15 cellular contexts compared by ENCODE assay signal in genomic region chr5:15425802-15426201, GRCh38.
DNase-seq lines count a peak whose midpoint lies in the region; ATAC-seq and TF ChIP-seq lines count a peak whose summit lies in the region.
"Had no signal": no experiment of that assay in that cellular context is flagged by ENCODE, and none has a peak within 500 bp of the region (broad histone marks: within the 10 kb centered on the region; RNA-seq: fewer than 3 reads in every experiment).

No MANE protein-coding gene starts in this region.

- H3K9me3 ChIP-seq in left ventricle myocardium inferior (replicated peaks), result no peaks in the 10 kb centered on the region
- peaks cover 0 to 7% (median 0%) of the 10 kb centered on the region in 11 donors for H3K9me3 ChIP-seq in heart right ventricle
- H3K9me3 ChIP-seq in iPS-18a (ENCODE audit: control insufficient read depth, low read depth, low read length), result no peaks in the 10 kb centered on the region
- H3K9me3 ChIP-seq: neutrophil, tibial nerve had no signal

- H3K4me1 Mint-ChIP-seq in osteocyte (ENCODE audit: unreplicated experiment), result peaks cover 12% of the 10 kb centered on the region

- H3K4me3 ChIP-seq in left ventricle myocardium inferior (peak overlapping the region; percentile 12), heart right ventricle (peak overlapping the region in 5 of 10 donors; percentile 5 to 17 (median 14)), iPS-18a (ENCODE audit: low read length) (no peak overlapping the region)
- H3K4me3 ChIP-seq: cardiac muscle cell had no signal

- H3K9ac ChIP-seq in iPS-18a (ENCODE audit: low read length), result peak overlapping the region; percentile 18

- H3K36me3 ChIP-seq in left ventricle myocardium inferior, result no peaks in the 10 kb centered on the region
- H3K36me3 ChIP-seq in heart right ventricle, result no peaks in the 10 kb centered on the region
- H3K36me3 ChIP-seq in iPS-18a (ENCODE audit: control insufficient read depth, low read depth, low read length), result no peaks in the 10 kb centered on the region
- H3K36me3 ChIP-seq: cardiac muscle cell, neutrophil, tibial nerve had no signal

- peak overlapping the region; percentile 5 for H3K27ac ChIP-seq in left ventricle myocardium inferior (replicated peaks)
- H3K27ac ChIP-seq in heart right ventricle, result no peak overlapping the region
- H3K27ac ChIP-seq in iPS-18a (ENCODE audit: low read length), result no peak overlapping the region
- H3K27ac ChIP-seq: cardiac muscle cell, neutrophil, VCaP had no signal

- TF ChIP-seq CTCF in left ventricle myocardium inferior (IDR thresholded peaks at IDR 0.05; ENCODE audit: borderline replicate concordance) (no peak), heart right ventricle (IDR thresholded peaks at IDR 0.05) (no peak), osteocyte (IDR thresholded peaks at IDR 0.05) (no peak), GM13977 (IDR thresholded peaks at IDR 0.05; ENCODE audit: extremely low read depth, insufficient read depth, missing control alignments) (no peak)

- peak overlapping the region; percentile 66 for H3K4me3 Mint-ChIP-seq in osteocyte (ENCODE audit: unreplicated experiment)

- no peak for ATAC-seq in heart right ventricle
- ATAC-seq: Panc1 had no signal

- 25 to 27% methylated on average over 5 of the region's 5 CpGs for WGBS in heart right ventricle, 2 donors

- DNase-seq in left ventricle myocardium inferior, result no peak
- DNase-seq in heart right ventricle, result no peak
- no peak for DNase-seq in osteocyte (ENCODE audit: extremely low spot score, unreplicated experiment)
- no peak for DNase-seq in effector CD4-positive, alpha-beta T cell
- DNase-seq in cortex of kidney (lab: John Stamatoyannopoulos, UW), result no peak
- no peak for DNase-seq in GM13977 (ENCODE audit: low spot score)
- no peak for DNase-seq in H4 (ENCODE audit: low spot score)
- DNase-seq: NCI-H2081, NCI-H748 treated with DMSO at 0.1 percent for 48 hours had no signal

- in situ Hi-C loops in GM13977 (cut with MboI; ENCODE audit: low pct_unique_long_range_greater_than_20kb, low sequenced_read_pairs, unreplicated experiment), result no loop called here

- no peaks in the 10 kb centered on the region for H3K9me3 Mint-ChIP-seq in osteocyte (ENCODE audit: unreplicated experiment)

- H3K27ac Mint-ChIP-seq in osteocyte (ENCODE audit: unreplicated experiment), result no peak overlapping the region

- no peaks in the 10 kb centered on the region for H3K36me3 Mint-ChIP-seq in osteocyte (ENCODE audit: unreplicated experiment)

- no peaks in the 10 kb centered on the region for H3K27me3 ChIP-seq in left ventricle myocardium inferior (ENCODE audit: low read depth)
- no peaks in the 10 kb centered on the region for H3K27me3 ChIP-seq in heart right ventricle
- no peaks in the 10 kb centered on the region for H3K27me3 ChIP-seq in iPS-18a (ENCODE audit: control insufficient read depth, insufficient read depth, low read length)
- H3K27me3 ChIP-seq: cardiac muscle cell, neutrophil, tibial nerve had no signal

- no peaks in the 10 kb centered on the region for H3K4me1 ChIP-seq in left ventricle myocardium inferior
- H3K4me1 ChIP-seq in heart right ventricle, result no peaks in the 10 kb centered on the region
- H3K4me1 ChIP-seq in iPS-18a (ENCODE audit: control insufficient read depth, low read depth, low read length), result peaks cover 10% of the 10 kb centered on the region

- intact Hi-C loops in left ventricle myocardium inferior (cut with micrococcal nuclease), result no loop called here
- intact Hi-C loops in heart right ventricle (cut with DNase I), result no loop called here

- H3K27me3 Mint-ChIP-seq in osteocyte (ENCODE audit: unreplicated experiment), result peaks cover 50% of the 10 kb centered on the region
